Comparison of ENCODE assay signal across 8 cellular contexts in genomic region chr6:158819213-158819976, GRCh38. TPM values are rescaled to one million over a fixed set of nuclear protein-coding genes. Genes with fewer than 3 reads are reported as not detected.
DNase-seq lines count a peak whose midpoint lies in the region; ATAC-seq, FAIRE-seq and TF ChIP-seq lines count a peak whose summit lies in the region.

EZR (minus strand) TSS chr6:158819368; CDS start chr6:158818093, 1,275 bp downstream.

- H3K9me3 ChIP-seq in left lung, result no peaks in the 10 kb centered on the region

- FAIRE-seq in GM18507 (lab: Jason Lieb, UNC), result peak; percentile 78

- DNase-seq in A172 (ENCODE audit: low spot score) (peak; percentile 47), GM18507 (ENCODE audit: extremely low spot score, insufficient read length, low read depth) (peak; percentile 81), NCI-H460 (ENCODE audit: extremely low read depth, low read depth) (peak; percentile 56), coronary artery (ENCODE audit: low spot score) (peak; percentile 85), left lung (peak; percentile 85 to 95)
- DNase-seq in activated CD4-positive, alpha-beta T cell treated with anti-CD3 and anti-CD28 coated beads for 4 hours, result peak; percentile 84 to 87
- peak; percentile 83 for DNase-seq in stimulated activated CD4-positive, alpha-beta T cell treated with anti-CD3 and anti-CD28 coated beads, Interleukin-4, amount 100 ng/mL, for 24 hours

- H3K36me3 ChIP-seq in left lung, result peaks cover 0 to 5% of the 10 kb centered on the region in 2 donors

- H3K4me1 ChIP-seq in left lung, result peaks cover 7 to 29% of the 10 kb centered on the region in 2 donors

- peak within 1 kb of the TSS; percentile 99 for H3K4me3 ChIP-seq in coronary artery
- H3K4me3 ChIP-seq in left lung, result peak within 1 kb of the TSS; percentile 80 to 86

- H3K27ac ChIP-seq in coronary artery (peak within 1 kb of the TSS; percentile 93 to 100), left lung (peak within 1 kb of the TSS; percentile 92 to 98)

- H3K27me3 ChIP-seq in left lung, result no peaks in the 10 kb centered on the region

- intact Hi-C loops in left lung (cut with DNase I), result no loop called here

- TF ChIP-seq CTCF in coronary artery (IDR thresholded peaks at IDR 0.05) (no peak), left lung (IDR thresholded peaks at IDR 0.05) (no peak)

- peak; percentile 44 for ATAC-seq in HG03039 (IDR thresholded peaks at IDR 0.05; ENCODE audit: unreplicated experiment)
- peak; percentile 69 for ATAC-seq in left lung

RNA-seq across cellular contexts. Expression of gene EZR, which starts in this region (rescaled TPM):
- 446 and 456 TPM in 2 replicates for total RNA-seq in A172 (2014; rRNA removed; shearing (Covaris generic))
- 198 and 231 TPM in 2 replicates for total RNA-seq in NCI-H460 (2014; rRNA removed; shearing (Covaris generic))
- 220 and 261 TPM in 2 replicates for polyA plus RNA-seq in NCI-H460 (2014; cell fraction: nucleus; rRNA removed)
- 100 to 1,000 TPM; 315 to 328 TPM for total RNA-seq in left lung

Comparison
In these comparisons a context has a peak if more than half of its experiments do, and no peak if none do; other contexts are left out.
1. Peak in every context shown above with its lines: DNase-seq, ATAC-seq, H3K4me3 ChIP-seq and H3K27ac ChIP-seq.